Comparison of ENCODE assay signal across 19 cellular contexts in genomic region chr2:60406192-60406591, GRCh38.
DNase-seq lines count a peak whose midpoint lies in the region; ATAC-seq, FAIRE-seq and TF ChIP-seq lines count a peak whose summit lies in the region.
"Had no signal": no experiment of that assay in that cellular context is flagged by ENCODE, and none has a peak within 500 bp of the region (broad histone marks: within the 10 kb centered on the region; RNA-seq: fewer than 3 reads in every experiment).

No MANE protein-coding gene starts in this region.

- H3K4me3 Mint-ChIP-seq in Caco-2 (ENCODE audit: unreplicated experiment): no peak overlapping the region
- H3K4me3 Mint-ChIP-seq in astrocyte (ENCODE audit: unreplicated experiment): no peak overlapping the region
- peak overlapping the region in 5 of 8 donors; percentile 25 to 76 (median 37) for H3K4me3 Mint-ChIP-seq in naive B cell
- peak overlapping the region; percentile 27 for H3K4me3 Mint-ChIP-seq in type B pancreatic cell
- no peak overlapping the region for H3K4me3 Mint-ChIP-seq in activated CD4-positive, alpha-beta T cell treated with anti-CD3 and anti-CD28 coated beads, Interleukin-2, amount 10 ng/mL, durations not matched to agents 7 days and 5 days
- H3K4me3 Mint-ChIP-seq: CD4-positive, alpha-beta memory T cell had no signal

- DNase-seq in Caco-2: no peak
- no peak for DNase-seq in astrocyte (ENCODE audit: low read depth)
- DNase-seq in naive B cell: no peak
- DNase-seq in type B pancreatic cell (ENCODE audit: extremely low spot score, unreplicated experiment): no peak
- DNase-seq in activated CD4-positive, alpha-beta T cell treated with anti-CD3 and anti-CD28 coated beads, Interleukin-2, amount 10 ng/mL, durations not matched to agents 7 days and 5 days: no peak
- no peak for DNase-seq in DMS79 treated with DMSO at 0.1 percent for 48 hours (lab: John Stamatoyannopoulos, UW)
- DNase-seq: AML-193; CD4-positive, alpha-beta memory T cell; DMS79; H7; MM.1S; NCI-H1105 treated with DMSO at 0.1 percent for 48 hours; NCI-H187; NCI-H226; NCI-H524 treated with DMSO at 0.1 percent for 48 hours; SHP77 had no signal

- H3K4me3 ChIP-seq in Caco-2 (ENCODE audit: low read depth, low read length): no peak overlapping the region
- H3K4me3 ChIP-seq in astrocyte (ENCODE audit: insufficient read depth, low read depth, low read length): no peak overlapping the region

- FAIRE-seq in astrocyte (lab: Jason Lieb, UNC): no peak
- FAIRE-seq: D721Med, G401.6 had no signal

- TF ChIP-seq CTCF in Caco-2 (IDR thresholded peaks at IDR 0.05; ENCODE audit: insufficient read depth in 1 of 2, low read depth in 1 of 2, low read length in 1 of 2, severe bottlenecking in 1 of 2, unreplicated experiment in 1 of 2): no peak
- TF ChIP-seq CTCF in astrocyte (IDR thresholded peaks at IDR 0.05; ENCODE audit: insufficient read depth, low read depth, low read length): no peak
- TF ChIP-seq CTCF in type B pancreatic cell (conservative IDR thresholded peaks at IDR 0.05): no peak

- H3K27me3 Mint-ChIP-seq in Caco-2 (ENCODE audit: insufficient read depth, unreplicated experiment) (no peaks in the 10 kb centered on the region), astrocyte (ENCODE audit: low read depth, unreplicated experiment) (peaks cover 23% of the 10 kb centered on the region), naive B cell (no peaks in the 10 kb centered on the region), type B pancreatic cell (peaks cover 8% of the 10 kb centered on the region)
- peaks cover 8% of the 10 kb centered on the region for H3K27me3 Mint-ChIP-seq in activated CD4-positive, alpha-beta T cell treated with anti-CD3 and anti-CD28 coated beads, Interleukin-2, amount 10 ng/mL, durations not matched to agents 7 days and 5 days

- no peak overlapping the region for H3K9ac ChIP-seq in astrocyte (ENCODE audit: low read length)

- H3K27me3 ChIP-seq in Caco-2 (replicated peaks; ENCODE audit: control insufficient read depth, insufficient read depth, low read length) (no peaks in the 10 kb centered on the region), astrocyte (ENCODE audit: insufficient read depth, low read length) (no peaks in the 10 kb centered on the region)

- BruUV-seq in Caco-2 (replicated peaks; lab: Mats Ljungman, UMichigan): no TSS peak

- no peaks in the 10 kb centered on the region for H3K9me3 Mint-ChIP-seq in Caco-2 (ENCODE audit: unreplicated experiment)
- no peaks in the 10 kb centered on the region for H3K9me3 Mint-ChIP-seq in astrocyte (ENCODE audit: unreplicated experiment)
- no peaks in the 10 kb centered on the region for H3K9me3 Mint-ChIP-seq in naive B cell
- H3K9me3 Mint-ChIP-seq in type B pancreatic cell: no peaks in the 10 kb centered on the region
- no peaks in the 10 kb centered on the region for H3K9me3 Mint-ChIP-seq in activated CD4-positive, alpha-beta T cell treated with anti-CD3 and anti-CD28 coated beads, Interleukin-2, amount 10 ng/mL, durations not matched to agents 7 days and 5 days
- H3K9me3 Mint-ChIP-seq: CD4-positive, alpha-beta memory T cell had no signal

- intact Hi-C loops in Caco-2 (cut with micrococcal nuclease; ENCODE audit: unreplicated experiment): no loop called here

- CTCF ChIA-PET in Caco-2 (lab: Charles Lee): no interaction called here
- CTCF ChIA-PET in activated CD4-positive, alpha-beta T cell treated with anti-CD3 and anti-CD28 coated beads, Interleukin-2, amount 10 ng/mL, durations not matched to agents 7 days and 5 days (lab: Charles Lee): no interaction called here

- H3K4me1 ChIP-seq in Caco-2 (peaks cover 10% of the 10 kb centered on the region), astrocyte (ENCODE audit: insufficient read depth, low read length) (no peaks in the 10 kb centered on the region)

- H3K9me3 ChIP-seq in Caco-2 (no peaks in the 10 kb centered on the region), astrocyte (ENCODE audit: insufficient read depth, low read depth, low read length) (no peaks in the 10 kb centered on the region)

- no peak overlapping the region for H2AFZ ChIP-seq in astrocyte (ENCODE audit: low read depth, low read length)

- POLR2A ChIA-PET in Caco-2 (lab: Charles Lee): no interaction called here
- POLR2A ChIA-PET in activated CD4-positive, alpha-beta T cell treated with anti-CD3 and anti-CD28 coated beads, Interleukin-2, amount 10 ng/mL, durations not matched to agents 7 days and 5 days (lab: Charles Lee): no interaction called here

- H3K27ac Mint-ChIP-seq in Caco-2 (ENCODE audit: unreplicated experiment) (peak overlapping the region; percentile 13), astrocyte (ENCODE audit: unreplicated experiment) (peak overlapping the region; percentile 37), naive B cell (peak overlapping the region; percentile 31 to 96 (median 78)), type B pancreatic cell (no peak overlapping the region)
- H3K27ac Mint-ChIP-seq in activated CD4-positive, alpha-beta T cell treated with anti-CD3 and anti-CD28 coated beads, Interleukin-2, amount 10 ng/mL, durations not matched to agents 7 days and 5 days: no peak overlapping the region
- H3K27ac Mint-ChIP-seq: CD4-positive, alpha-beta memory T cell had no signal

- no peak overlapping the region for H3K27ac ChIP-seq in astrocyte (ENCODE audit: low read depth, low read length)

- ATAC-seq in naive B cell (ENCODE audit: low read depth in 2 of 2) (no peak), HG02870 (IDR thresholded peaks at IDR 0.05; ENCODE audit: unreplicated experiment) (no peak)

- H3K4me2 ChIP-seq in astrocyte (ENCODE audit: low read length): no peak overlapping the region

- H4K20me1 ChIP-seq in astrocyte (ENCODE audit: insufficient read depth, low read length): no peaks in the 10 kb centered on the region

- H3K36me3 Mint-ChIP-seq in Caco-2 (ENCODE audit: insufficient read depth, unreplicated experiment) (no peaks in the 10 kb centered on the region), astrocyte (ENCODE audit: low read depth, unreplicated experiment) (no peaks in the 10 kb centered on the region), naive B cell (no peaks in the 10 kb centered on the region), type B pancreatic cell (no peaks in the 10 kb centered on the region)
- no peaks in the 10 kb centered on the region for H3K36me3 Mint-ChIP-seq in activated CD4-positive, alpha-beta T cell treated with anti-CD3 and anti-CD28 coated beads, Interleukin-2, amount 10 ng/mL, durations not matched to agents 7 days and 5 days (ENCODE audit: low read depth)
- H3K36me3 Mint-ChIP-seq: CD4-positive, alpha-beta memory T cell had no signal

- no peaks in the 10 kb centered on the region for H3K79me2 ChIP-seq in astrocyte (ENCODE audit: insufficient read depth, low read length)

- H3K36me3 ChIP-seq in Caco-2 (ENCODE audit: control insufficient read depth, insufficient read depth, low read length): no peaks in the 10 kb centered on the region
- H3K36me3 ChIP-seq in astrocyte (ENCODE audit: insufficient read depth, low read length): no peaks in the 10 kb centered on the region

- H3K4me1 Mint-ChIP-seq in Caco-2 (ENCODE audit: low read depth, unreplicated experiment) (peaks cover 15% of the 10 kb centered on the region), astrocyte (ENCODE audit: low read depth, unreplicated experiment) (peaks cover 12% of the 10 kb centered on the region), naive B cell (peaks cover 66 to 95% (median 82%) of the 10 kb centered on the region in 3 donors), type B pancreatic cell (ENCODE audit: unreplicated experiment) (peaks cover 58% of the 10 kb centered on the region)
- peaks cover 2% of the 10 kb centered on the region for H3K4me1 Mint-ChIP-seq in activated CD4-positive, alpha-beta T cell treated with anti-CD3 and anti-CD28 coated beads, Interleukin-2, amount 10 ng/mL, durations not matched to agents 7 days and 5 days
- H3K4me1 Mint-ChIP-seq: CD4-positive, alpha-beta memory T cell had no signal

Comparison
In these comparisons a context has a peak if more than half of its experiments do, and no peak if none do; other contexts are left out.
1. H3K27ac Mint-ChIP-seq: peak in Caco-2 (single experiment), astrocyte (single experiment) and naive B cell (6 of 6); none in type B pancreatic cell (single experiment) and activated CD4-positive, alpha-beta T cell treated with anti-CD3 and anti-CD28 coated beads, Interleukin-2, amount 10 ng/mL, durations not matched to agents 7 days and 5 days (single experiment).
2. H3K4me3 Mint-ChIP-seq: peak in naive B cell (5 of 8) and type B pancreatic cell (single experiment); none in Caco-2 (single experiment), astrocyte (single experiment) and activated CD4-positive, alpha-beta T cell treated with anti-CD3 and anti-CD28 coated beads, Interleukin-2, amount 10 ng/mL, durations not matched to agents 7 days and 5 days (single experiment).